Comparison of ENCODE assay signal across 12 cellular contexts in genomic region chr11:33775832-33776231, GRCh38. TPM values are rescaled to one million over a fixed set of nuclear protein-coding genes. Genes with fewer than 3 reads are reported as not detected.
DNase-seq lines count a peak whose midpoint lies in the region; ATAC-seq and TF ChIP-seq lines count a peak whose summit lies in the region.
"Had no signal": no experiment of that assay in that cellular context is flagged by ENCODE, and none has a peak within 500 bp of the region (broad histone marks: within the 10 kb centered on the region; RNA-seq: fewer than 3 reads in every experiment).

No MANE protein-coding gene starts in this region.

- peak overlapping the region in 1 of 2 donors; percentile 23 for H3K27ac Mint-ChIP-seq in stimulated activated naive CD8-positive, alpha-beta T cell treated with anti-CD3 and anti-CD28 coated beads, Interleukin-15, amount 100 ng/mL, for 72 hours
- no peak overlapping the region for H3K27ac Mint-ChIP-seq in endothelial cell (ENCODE audit: unreplicated experiment)

- TF ChIP-seq CTCF in endothelial cell (IDR thresholded peaks at IDR 0.05; ENCODE audit: unreplicated experiment), result no peak

- no peak for DNase-seq in stimulated activated naive CD8-positive, alpha-beta T cell treated with anti-CD3 and anti-CD28 coated beads, Interleukin-15, amount 100 ng/mL, for 72 hours
- no peak for DNase-seq in stimulated activated naive CD8-positive, alpha-beta T cell treated with anti-CD3 and anti-CD28 coated beads, Interleukin-15, Interleukin-2, amounts not matched to agents 100 U/mL and 50 U/mL, for 24 hours
- DNase-seq in endothelial cell (ENCODE audit: low spot score) (no peak), islet precursor cell (no peak), NCI-H524 (lab: John Stamatoyannopoulos, UW) (no peak), cardiac septum (ENCODE audit: low spot score) (no peak)
- no peak for DNase-seq in activated effector memory CD4-positive, alpha-beta T cell treated with anti-CD3 and anti-CD28 coated beads, Interleukin-2, amount 50 U/mL, for 16 hours
- DNase-seq: BE2C; NCI-H446; stimulated activated CD4-positive, alpha-beta T cell treated with anti-CD3 and anti-CD28 coated beads, Interleukin-2, amount 100 ng/mL, for 24 hours; SW 1271 had no signal

- H3K36me3 Mint-ChIP-seq in endothelial cell (ENCODE audit: low read depth, unreplicated experiment), result peaks cover 5% of the 10 kb centered on the region

- intact Hi-C loops in cardiac septum (cut with DNase I), result loop anchor here (10.0 kb wide), 1 partner anchor 611 kb away; the partner anchor contains the start of gene CSTF3

- no peak for ATAC-seq in stimulated activated naive CD8-positive, alpha-beta T cell treated with anti-CD3 and anti-CD28 coated beads, Interleukin-15, amount 100 ng/mL, for 72 hours
- ATAC-seq in stimulated activated naive CD8-positive, alpha-beta T cell treated with anti-CD3 and anti-CD28 coated beads, Interleukin-15, Interleukin-2, amounts not matched to agents 100 U/mL and 50 U/mL, for 24 hours, result no peak
- ATAC-seq in HG03060 (IDR thresholded peaks at IDR 0.05; ENCODE audit: low read depth, unreplicated experiment), result peak; percentile 23

- H3K27me3 Mint-ChIP-seq in stimulated activated naive CD8-positive, alpha-beta T cell treated with anti-CD3 and anti-CD28 coated beads, Interleukin-15, amount 100 ng/mL, for 72 hours, result peaks cover 43% of the 10 kb centered on the region
- peaks cover 9% of the 10 kb centered on the region for H3K27me3 Mint-ChIP-seq in endothelial cell (ENCODE audit: unreplicated experiment)

- H3K4me3 Mint-ChIP-seq in stimulated activated naive CD8-positive, alpha-beta T cell treated with anti-CD3 and anti-CD28 coated beads, Interleukin-15, amount 100 ng/mL, for 72 hours, result peak overlapping the region; percentile 11 to 56
- H3K4me3 Mint-ChIP-seq in endothelial cell (ENCODE audit: unreplicated experiment), result peak overlapping the region; percentile 45

- H3K9me3 Mint-ChIP-seq in stimulated activated naive CD8-positive, alpha-beta T cell treated with anti-CD3 and anti-CD28 coated beads, Interleukin-15, amount 100 ng/mL, for 72 hours, result no peaks in the 10 kb centered on the region
- no peaks in the 10 kb centered on the region for H3K9me3 Mint-ChIP-seq in endothelial cell (ENCODE audit: unreplicated experiment)

- H3K4me1 Mint-ChIP-seq in stimulated activated naive CD8-positive, alpha-beta T cell treated with anti-CD3 and anti-CD28 coated beads, Interleukin-15, amount 100 ng/mL, for 72 hours, result peaks cover 32% of the 10 kb centered on the region
- H3K4me1 Mint-ChIP-seq in endothelial cell (ENCODE audit: unreplicated experiment), result peaks cover 22% of the 10 kb centered on the region

RNA-seq across cellular contexts. Expression of gene FBXO3, which starts 1.5 kb away (rescaled TPM):
- total RNA-seq in endothelial cell (ENCODE audit: unreplicated experiment) (22.6 TPM), cardiac septum (46.1 TPM)

RNA-seq across cellular contexts. Expression of gene CD59, which starts 39.6 kb away (rescaled TPM):
- 101 TPM for total RNA-seq in endothelial cell (ENCODE audit: unreplicated experiment)
- 932 TPM for total RNA-seq in cardiac septum
